30 cellular contexts compared by ENCODE assay signal in the genomic region with DNA sequence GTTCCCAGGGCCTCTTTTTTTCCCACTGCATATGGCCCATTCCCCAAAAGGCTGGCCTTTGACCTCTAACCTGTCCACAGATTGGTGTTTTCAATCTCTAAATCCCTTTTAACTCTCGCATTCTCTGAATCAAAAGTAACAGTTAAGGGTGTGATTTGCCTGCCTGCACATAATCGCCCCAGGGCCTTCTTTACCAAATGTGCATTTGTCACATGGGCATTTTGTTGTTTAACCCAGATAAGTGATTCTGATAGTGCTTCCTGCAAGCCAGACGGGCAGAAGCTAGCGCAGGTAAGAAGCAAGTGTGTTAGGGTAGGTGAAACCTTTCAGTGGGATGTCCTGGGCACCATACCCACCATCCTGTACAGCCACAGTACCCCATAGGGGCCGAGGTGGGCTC.
"Had no signal": no experiment of that assay in that cellular context is flagged by ENCODE, and none has a peak within 500 bp of the region (broad histone marks: within the 10 kb centered on the region; RNA-seq: fewer than 3 reads in every experiment).

No MANE protein-coding gene starts in this region.

- H3K4me3 Mint-ChIP-seq: activated CD4-positive, alpha-beta T cell treated with anti-CD3 and anti-CD28 coated beads for 36 hours; activated CD4-positive, alpha-beta T cell treated with anti-CD3 and anti-CD28 coated beads, Interleukin-2, amount 10 ng/mL, durations not matched to agents 7 days and 5 days; activated CD8-positive, alpha-beta T cell treated with anti-CD3 and anti-CD28 coated beads, Interleukin-2, amount 10 ng/mL, durations not matched to agents 7 days and 5 days; activated naive CD8-positive, alpha-beta T cell; activated naive CD8-positive, alpha-beta T cell treated with anti-CD3 and anti-CD28 coated beads, Interleukin-2, amount 50 U/mL, for 24 hours; activated T-cell treated with anti-CD3 and anti-CD28 coated beads, Interleukin-2, amount 50 U/mL, for 24 hours; WTC11 had no signal

- H3K4me3 ChIP-seq: MG63, Peyer's patch had no signal

- H3K9me3 ChIP-seq: MG63, Peyer's patch had no signal

- H3K27ac Mint-ChIP-seq: activated CD4-positive, alpha-beta T cell treated with anti-CD3 and anti-CD28 coated beads for 36 hours; activated CD4-positive, alpha-beta T cell treated with anti-CD3 and anti-CD28 coated beads, Interleukin-2, amount 10 ng/mL, durations not matched to agents 7 days and 5 days; activated CD8-positive, alpha-beta T cell treated with anti-CD3 and anti-CD28 coated beads, Interleukin-2, amount 10 ng/mL, durations not matched to agents 7 days and 5 days; activated naive CD8-positive, alpha-beta T cell; activated naive CD8-positive, alpha-beta T cell treated with anti-CD3 and anti-CD28 coated beads, Interleukin-2, amount 50 U/mL, for 24 hours; activated T-cell treated with anti-CD3 and anti-CD28 coated beads, Interleukin-2, amount 50 U/mL, for 24 hours; activated T-helper 2 cell treated with anti-CD3 and anti-CD28 coated beads, Interferon-gamma antibody, Interleukin-2, Interleukin-4, amounts not matched to agents 10 μg/mL and 5 μg/mL and 100 μg/mL, durations not matched to agents 14 hours and 24 hours and 36 hours; WTC11 had no signal

- ATAC-seq: activated CD4-positive, alpha-beta T cell treated with anti-CD3 and anti-CD28 coated beads for 36 hours; activated CD4-positive, CD25-positive, alpha-beta regulatory T cell treated with anti-CD3 and anti-CD28 coated beads, Interleukin-2, amount 50 U/mL, for 24 hours; activated CD8-positive, alpha-beta T cell treated with anti-CD3 and anti-CD28 coated beads, Interleukin-2, amount 10 ng/mL, durations not matched to agents 7 days and 5 days; activated naive CD8-positive, alpha-beta T cell treated with anti-CD3 and anti-CD28 coated beads, Interleukin-2, amount 50 U/mL, for 24 hours; SK-N-SH treated with all-trans-retinoic acid at 6 μM for 48 hours; WTC11 had no signal

- H3K9me3 Mint-ChIP-seq: activated CD4-positive, alpha-beta T cell treated with anti-CD3 and anti-CD28 coated beads, Interleukin-2, amount 10 ng/mL, durations not matched to agents 7 days and 5 days; activated naive CD8-positive, alpha-beta T cell treated with anti-CD3 and anti-CD28 coated beads, Interleukin-2, amount 50 U/mL, for 24 hours; activated T-cell treated with anti-CD3 and anti-CD28 coated beads, Interleukin-2, amount 50 U/mL, for 24 hours; activated T-helper 2 cell treated with anti-CD3 and anti-CD28 coated beads, Interferon-gamma antibody, Interleukin-2, Interleukin-4, amounts not matched to agents 10 μg/mL and 5 μg/mL and 100 μg/mL, durations not matched to agents 14 hours and 24 hours and 36 hours had no signal

- H3K36me3 Mint-ChIP-seq: activated naive CD8-positive, alpha-beta T cell; WTC11 had no signal

- H3K4me1 Mint-ChIP-seq: activated CD4-positive, alpha-beta T cell treated with anti-CD3 and anti-CD28 coated beads, Interleukin-2, amount 10 ng/mL, durations not matched to agents 7 days and 5 days had no signal

- H3K36me3 ChIP-seq: brain microvascular endothelial cell, MG63, Peyer's patch had no signal

- DNase-seq: activated CD4-positive, alpha-beta T cell treated with anti-CD3 and anti-CD28 coated beads for 36 hours; activated CD4-positive, alpha-beta T cell treated with anti-CD3 and anti-CD28 coated beads, Interleukin-2, amount 10 ng/mL, durations not matched to agents 7 days and 5 days; activated CD4-positive, alpha-beta T cell treated with anti-CD3 and anti-CD28 coated beads, Interleukin-2, amount 50 U/mL, for 48 hours; activated CD8-positive, alpha-beta T cell treated with anti-CD3 and anti-CD28 coated beads, Interleukin-2, amount 10 ng/mL, durations not matched to agents 7 days and 5 days; activated gamma-delta T cell; activated naive CD4-positive, alpha-beta T cell treated with Interleukin-2 at 50 U/mL for 16 hours; activated naive CD8-positive, alpha-beta T cell treated with anti-CD3 and anti-CD28 coated beads, Interleukin-2, amount 50 U/mL, for 24 hours; activated T-cell treated with anti-CD3 and anti-CD28 coated beads, Interleukin-2, amount 50 U/mL, for 24 hours; aorta; brain microvascular endothelial cell; central memory CD4-positive, alpha-beta T cell; Kasumi-1; KG1; MG63; NCI-H1048; NCI-H1105 treated with DMSO at 0.1 percent for 48 hours; NCI-H1436; NCI-H1694; NCI-H1930; NCI-H345; NCI-H524 treated with DMSO at 0.1 percent for 48 hours; Peyer's patch; RPMI8226; SIG-M5; T1000 had no signal

- H3K4me1 ChIP-seq: Peyer's patch had no signal

- H3K27me3 ChIP-seq: Peyer's patch had no signal

- H3K27ac ChIP-seq: brain microvascular endothelial cell, Peyer's patch had no signal
